1 cellular context compared by ENCODE assay signal in the genomic region with DNA sequence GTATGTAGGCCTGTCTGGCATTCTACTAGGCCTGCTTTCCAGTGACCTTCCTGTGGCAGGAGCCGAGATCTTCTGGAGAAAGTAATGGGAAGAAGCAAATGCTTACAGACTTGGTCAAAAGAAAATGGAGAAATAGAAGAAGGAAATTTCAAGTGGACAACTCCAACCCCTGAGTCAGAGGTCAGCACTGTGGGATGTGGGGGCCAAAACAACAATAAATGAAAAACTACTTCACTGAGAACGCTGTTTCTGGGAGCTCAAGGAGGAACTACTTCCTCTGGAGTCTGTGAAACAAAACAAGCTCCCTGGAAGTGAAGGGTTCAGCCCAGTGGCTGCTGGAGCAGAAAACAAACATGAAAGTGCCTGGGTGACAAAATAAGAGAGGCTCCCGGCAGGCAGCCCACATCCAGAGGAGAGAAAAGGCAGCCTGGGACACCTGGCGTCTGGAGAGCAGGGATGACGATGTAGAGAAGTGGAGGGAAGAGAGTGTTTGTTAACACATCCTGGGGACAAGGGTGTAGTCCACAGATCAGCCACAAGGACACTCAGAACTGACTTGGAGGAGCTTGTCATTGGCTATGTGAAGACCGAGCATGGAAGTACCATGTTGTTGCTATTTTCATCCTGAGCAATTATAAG.
TF ChIP-seq lines count a peak whose summit lies in the region.

No MANE protein-coding gene starts in this region.

TF ChIP-seq in K562, 482 proteins besides CTCF, POLR2A, EP300 and RAD21 (continued from another document):
- TF ChIP-seq NR1H2 (CRISPR knock-in tag; IDR thresholded peaks at IDR 0.05) (no peak), TEAD1 (CRISPR knock-in tag; IDR thresholded peaks at IDR 0.05) (no peak), ZNF282 (CRISPR knock-in tag; IDR thresholded peaks at IDR 0.05) (no peak), CC2D1A (IDR thresholded peaks at IDR 0.05) (no peak), XRCC5 (IDR thresholded peaks at IDR 0.05; ENCODE audit: low read depth, low read length) (no peak), ZFX (CRISPR knock-in tag; IDR thresholded peaks at IDR 0.05) (peak; percentile 72), GABPB2 (CRISPR knock-in tag; conservative IDR thresholded peaks at IDR 0.05) (no peak), POLR2B (IDR thresholded peaks at IDR 0.05; ENCODE audit: low read depth, partially characterized antibody) (no peak), SMARCE1 (IDR thresholded peaks at IDR 0.05) (0 out of 2 replicates have a peak, but pooled peaks have one; percentile 32), POLR3A (IDR thresholded peaks at IDR 0.05; ENCODE audit: borderline replicate concordance, extremely low read depth, insufficient read depth, insufficient read length) (no peak), ZNF324 (CRISPR knock-in tag; IDR thresholded peaks at IDR 0.05) (0 out of 2 replicates have a peak, but pooled peaks have one; percentile 25), ARID1B (IDR thresholded peaks at IDR 0.05) (no peak), ZEB2 (IDR thresholded peaks at IDR 0.05) (0 out of 2 replicates have a peak, but pooled peaks have one; percentile 15), FOXA1 (IDR thresholded peaks at IDR 0.05; ENCODE audit: borderline replicate concordance) (no peak), SIN3B (IDR thresholded peaks at IDR 0.05; ENCODE audit: low read depth) (no peak), MYC (IDR thresholded peaks at IDR 0.05; ENCODE audit: low read depth, low read length) (0 out of 2 replicates have a peak, but pooled peaks have one; percentile 32), MYC (CRISPR knock-in tag; IDR thresholded peaks at IDR 0.05; ENCODE audit: borderline replicate concordance, low read depth) (no peak), EGR1 (conservative IDR thresholded peaks at IDR 0.05) (no peak)
- TF ChIP-seq, protein P1, sequence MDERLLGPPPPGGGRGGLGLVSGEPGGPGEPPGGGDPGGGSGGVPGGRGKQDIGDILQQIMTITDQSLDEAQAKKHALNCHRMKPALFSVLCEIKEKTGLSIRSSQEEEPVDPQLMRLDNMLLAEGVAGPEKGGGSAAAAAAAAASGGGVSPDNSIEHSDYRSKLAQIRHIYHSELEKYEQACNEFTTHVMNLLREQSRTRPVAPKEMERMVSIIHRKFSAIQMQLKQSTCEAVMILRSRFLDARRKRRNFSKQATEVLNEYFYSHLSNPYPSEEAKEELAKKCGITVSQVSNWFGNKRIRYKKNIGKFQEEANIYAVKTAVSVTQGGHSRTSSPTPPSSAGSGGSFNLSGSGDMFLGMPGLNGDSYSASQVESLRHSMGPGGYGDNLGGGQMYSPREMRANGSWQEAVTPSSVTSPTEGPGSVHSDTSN (CRISPR knock-in tag; IDR thresholded peaks at IDR 0.05; ENCODE audit: low read depth), result no peak
- TF ChIP-seq, protein P1 (tag; conservative IDR thresholded peaks at IDR 0.05; ENCODE audit: low read depth), result no peak
- TF ChIP-seq, protein P2, sequence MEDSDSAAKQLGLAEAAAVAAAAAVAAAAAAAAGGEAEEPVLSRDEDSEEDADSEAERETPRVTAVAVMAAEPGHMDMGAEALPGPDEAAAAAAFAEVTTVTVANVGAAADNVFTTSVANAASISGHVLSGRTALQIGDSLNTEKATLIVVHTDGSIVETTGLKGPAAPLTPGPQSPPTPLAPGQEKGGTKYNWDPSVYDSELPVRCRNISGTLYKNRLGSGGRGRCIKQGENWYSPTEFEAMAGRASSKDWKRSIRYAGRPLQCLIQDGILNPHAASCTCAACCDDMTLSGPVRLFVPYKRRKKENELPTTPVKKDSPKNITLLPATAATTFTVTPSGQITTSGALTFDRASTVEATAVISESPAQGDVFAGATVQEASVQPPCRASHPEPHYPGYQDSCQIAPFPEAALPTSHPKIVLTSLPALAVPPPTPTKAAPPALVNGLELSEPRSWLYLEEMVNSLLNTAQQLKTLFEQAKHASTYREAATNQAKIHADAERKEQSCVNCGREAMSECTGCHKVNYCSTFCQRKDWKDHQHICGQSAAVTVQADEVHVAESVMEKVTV (CRISPR knock-in tag; IDR thresholded peaks at IDR 0.05), result no peak
- TF ChIP-seq, protein P3, sequence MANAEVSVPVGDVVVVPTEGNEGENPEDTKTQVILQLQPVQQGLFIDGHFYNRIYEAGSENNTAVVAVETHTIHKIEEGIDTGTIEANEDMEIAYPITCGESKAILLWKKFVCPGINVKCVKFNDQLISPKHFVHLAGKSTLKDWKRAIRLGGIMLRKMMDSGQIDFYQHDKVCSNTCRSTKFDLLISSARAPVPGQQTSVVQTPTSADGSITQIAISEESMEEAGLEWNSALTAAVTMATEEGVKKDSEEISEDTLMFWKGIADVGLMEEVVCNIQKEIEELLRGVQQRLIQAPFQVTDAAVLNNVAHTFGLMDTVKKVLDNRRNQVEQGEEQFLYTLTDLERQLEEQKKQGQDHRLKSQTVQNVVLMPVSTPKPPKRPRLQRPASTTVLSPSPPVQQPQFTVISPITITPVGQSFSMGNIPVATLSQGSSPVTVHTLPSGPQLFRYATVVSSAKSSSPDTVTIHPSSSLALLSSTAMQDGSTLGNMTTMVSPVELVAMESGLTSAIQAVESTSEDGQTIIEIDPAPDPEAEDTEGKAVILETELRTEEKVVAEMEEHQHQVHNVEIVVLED (CRISPR knock-in tag; IDR thresholded peaks at IDR 0.05), result no peak
- TF ChIP-seq, protein P4, sequence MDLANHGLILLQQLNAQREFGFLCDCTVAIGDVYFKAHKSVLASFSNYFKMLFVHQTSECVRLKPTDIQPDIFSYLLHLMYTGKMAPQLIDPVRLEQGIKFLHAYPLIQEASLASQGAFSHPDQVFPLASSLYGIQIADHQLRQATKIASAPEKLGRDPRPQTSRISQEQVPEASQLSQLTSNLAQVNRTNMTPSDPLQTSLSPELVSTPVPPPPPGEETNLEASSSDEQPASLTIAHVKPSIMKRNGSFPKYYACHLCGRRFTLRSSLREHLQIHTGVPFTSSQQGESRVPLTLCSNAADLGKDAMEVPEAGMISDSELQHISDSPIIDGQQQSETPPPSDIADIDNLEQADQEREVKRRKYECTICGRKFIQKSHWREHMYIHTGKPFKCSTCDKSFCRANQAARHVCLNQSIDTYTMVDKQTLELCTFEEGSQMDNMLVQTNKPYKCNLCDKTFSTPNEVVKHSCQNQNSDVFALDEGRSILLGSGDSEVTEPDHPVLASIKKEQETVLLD (IDR thresholded peaks at IDR 0.05), result 0 out of 2 replicates have a peak, but pooled peaks have one; percentile 19
- TF ChIP-seq, protein P5, sequence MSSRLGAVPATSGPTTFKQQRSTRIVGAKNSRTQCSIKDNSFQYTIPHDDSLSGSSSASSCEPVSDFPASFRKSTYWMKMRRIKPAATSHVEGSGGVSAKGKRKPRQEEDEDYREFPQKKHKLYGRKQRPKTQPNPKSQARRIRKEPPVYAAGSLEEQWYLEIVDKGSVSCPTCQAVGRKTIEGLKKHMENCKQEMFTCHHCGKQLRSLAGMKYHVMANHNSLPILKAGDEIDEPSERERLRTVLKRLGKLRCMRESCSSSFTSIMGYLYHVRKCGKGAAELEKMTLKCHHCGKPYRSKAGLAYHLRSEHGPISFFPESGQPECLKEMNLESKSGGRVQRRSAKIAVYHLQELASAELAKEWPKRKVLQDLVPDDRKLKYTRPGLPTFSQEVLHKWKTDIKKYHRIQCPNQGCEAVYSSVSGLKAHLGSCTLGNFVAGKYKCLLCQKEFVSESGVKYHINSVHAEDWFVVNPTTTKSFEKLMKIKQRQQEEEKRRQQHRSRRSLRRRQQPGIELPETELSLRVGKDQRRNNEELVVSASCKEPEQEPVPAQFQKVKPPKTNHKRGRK (tag; IDR thresholded peaks at IDR 0.05), result no peak
